Comparison of ENCODE assay signal across 8 cellular contexts in genomic region chr20:45347936-45348809, GRCh38. TPM values are rescaled to one million over a fixed set of nuclear protein-coding genes. Genes with fewer than 3 reads are reported as not detected.
DNase-seq lines count a peak whose midpoint lies in the region; ATAC-seq and TF ChIP-seq lines count a peak whose summit lies in the region.

Gene SDC4, minus strand, starts transcription at chr20:45348424. Its CDS starts 40 bp downstream, at chr20:45348384.

- H3K9me3 ChIP-seq in BE2C (no peaks in the 10 kb centered on the region), adrenal gland (replicated peaks in 1 of 3) (no peaks in the 10 kb centered on the region), heart right ventricle (no peaks in the 10 kb centered on the region), vagina (no peaks in the 10 kb centered on the region)

- peak within 1 kb of the TSS; percentile 95 for H3K4me3 Mint-ChIP-seq in T-helper 1 cell treated with Interleukin-12 subunit alpha and Interleukin-12 subunit beta and Interleukin-4 antibody, amounts not matched to agents 30 μg/mL and 1 μg/mL, for 36 hours

- H3K27ac ChIP-seq in adrenal gland (peak within 1 kb of the TSS; percentile 66 to 98 (median 94)), heart right ventricle (peak within 1 kb of the TSS; percentile 75 to 97 (median 94)), vagina (peak within 1 kb of the TSS; percentile 91)

- DNase-seq in BE2C (peak; percentile 69), adrenal gland (peak; percentile 70 to 83 (median 79)), heart right ventricle (peak; percentile 61 to 78), renal cortical epithelial cell (ENCODE audit: low read depth) (peak; percentile 43), vagina (ENCODE audit: extremely low spot score in 2 of 2) (no peak), superior temporal gyrus (ENCODE audit: extremely low spot score) (no peak)

- peak within 1 kb of the TSS; percentile 70 for H3K4me3 ChIP-seq in BE2C (ENCODE audit: low read depth, low read length)
- peak within 1 kb of the TSS; percentile 63 to 86 (median 76) for H3K4me3 ChIP-seq in adrenal gland
- peak within 1 kb of the TSS; percentile 55 to 90 (median 83) for H3K4me3 ChIP-seq in heart right ventricle
- H3K4me3 ChIP-seq in vagina: peak within 1 kb of the TSS; percentile 53 to 76

- H3K36me3 ChIP-seq in BE2C (no peaks in the 10 kb centered on the region), adrenal gland (replicated peaks in 1 of 2) (no peaks in the 10 kb centered on the region), heart right ventricle (no peaks in the 10 kb centered on the region), vagina (no peaks in the 10 kb centered on the region)

- H3K27me3 Mint-ChIP-seq in T-helper 1 cell treated with Interleukin-12 subunit alpha and Interleukin-12 subunit beta and Interleukin-4 antibody, amounts not matched to agents 30 μg/mL and 1 μg/mL, for 36 hours (ENCODE audit: low read depth): no peaks in the 10 kb centered on the region

- TF ChIP-seq CTCF in BE2C (IDR thresholded peaks at IDR 0.05; ENCODE audit: low read depth, low read length) (no peak), adrenal gland (IDR thresholded peaks at IDR 0.05) (no peak), heart right ventricle (IDR thresholded peaks at IDR 0.05) (no peak), vagina (IDR thresholded peaks at IDR 0.05) (no peak)

- WGBS in adrenal gland, 4 donors: 2 to 21% (median 5%) methylated on average over 2 to 78 of the region's 78 CpGs
- WGBS in heart right ventricle, 2 donors: 1 to 2% methylated on average over 61 to 78 of the region's 78 CpGs

- peaks cover 52% of the 10 kb centered on the region for H3K4me1 Mint-ChIP-seq in T-helper 1 cell treated with Interleukin-12 subunit alpha and Interleukin-12 subunit beta and Interleukin-4 antibody, amounts not matched to agents 30 μg/mL and 1 μg/mL, for 36 hours (ENCODE audit: low read depth)

- ATAC-seq in HG03432 (IDR thresholded peaks at IDR 0.05; ENCODE audit: unreplicated experiment) (peak; percentile 42), heart right ventricle (peak; percentile 77 to 90 (median 80))

- no peaks in the 10 kb centered on the region for H3K9me3 Mint-ChIP-seq in T-helper 1 cell treated with Interleukin-12 subunit alpha and Interleukin-12 subunit beta and Interleukin-4 antibody, amounts not matched to agents 30 μg/mL and 1 μg/mL, for 36 hours

- intact Hi-C loops in adrenal gland (cut with DNase I): no loop called here
- intact Hi-C loops in heart right ventricle (cut with DNase I): no loop called here
- intact Hi-C loops in vagina (cut with DNase I): no loop called here

- peak within 1 kb of the TSS; percentile 72 for H3K27ac Mint-ChIP-seq in T-helper 1 cell treated with Interleukin-12 subunit alpha and Interleukin-12 subunit beta and Interleukin-4 antibody, amounts not matched to agents 30 μg/mL and 1 μg/mL, for 36 hours

- H3K27me3 ChIP-seq in BE2C: no peaks in the 10 kb centered on the region; the same call in 1 of the 2 replicates
- no peaks in the 10 kb centered on the region for H3K27me3 ChIP-seq in adrenal gland
- no peaks in the 10 kb centered on the region for H3K27me3 ChIP-seq in heart right ventricle
- H3K27me3 ChIP-seq in vagina: no peaks in the 10 kb centered on the region

- peaks cover 9% of the 10 kb centered on the region for H3K4me1 ChIP-seq in BE2C
- peaks cover 38 to 45% of the 10 kb centered on the region in 2 donors for H3K4me1 ChIP-seq in adrenal gland (replicated peaks in 1 of 2)
- H3K4me1 ChIP-seq in heart right ventricle: peaks cover 3 to 50% (median 40%) of the 10 kb centered on the region in 9 donors
- peaks cover 52% of the 10 kb centered on the region for H3K4me1 ChIP-seq in vagina

- peaks cover 7% of the 10 kb centered on the region for H3K36me3 Mint-ChIP-seq in T-helper 1 cell treated with Interleukin-12 subunit alpha and Interleukin-12 subunit beta and Interleukin-4 antibody, amounts not matched to agents 30 μg/mL and 1 μg/mL, for 36 hours (ENCODE audit: low read depth)

- peak; percentile 94 to 96 for TF ChIP-seq POLR2A in adrenal gland (IDR thresholded peaks at IDR 0.05)
- TF ChIP-seq POLR2A in vagina (IDR thresholded peaks at IDR 0.05): peak in 1 of 2 donors; percentile 89

RNA-seq across cellular contexts. Expression of gene SDC4, which starts in this region (rescaled TPM):
- polyA plus RNA-seq in BE2C (2012; ENCODE audit: insufficient read depth, insufficient read length, low read depth): 24.9 TPM
- total RNA-seq in adrenal gland (100 to 1,000 TPM in 2 of 8 donors, 10 to 100 TPM in 6; 66.9 to 128 (median 84.7) TPM), heart right ventricle (100 to 1,000 TPM in 5 of 10 donors, 10 to 100 TPM in 5; 66.9 to 161 (median 102) TPM), renal cortical epithelial cell (500 and 534 TPM in 2 replicates), vagina (62.6 TPM)
- polyA plus RNA-seq in adrenal gland (10 to 100 TPM; 48.7 to 64.9 (median 55.3) TPM), heart right ventricle (10 to 100 TPM; 48.4 to 64.5 TPM)

Comparison
In these comparisons a context has a peak if more than half of its experiments do, and no peak if none do; other contexts are left out.
1. DNase-seq: peak in BE2C (single experiment), adrenal gland (7 of 7), heart right ventricle (2 of 2) and renal cortical epithelial cell (single experiment); none in vagina (0 of 2) and superior temporal gyrus (single experiment).
2. Peak in every context shown above with its lines, with median percentiles within 50 percentile points of each other: H3K4me3 ChIP-seq and H3K27ac ChIP-seq.